20 cellular contexts compared by ENCODE assay signal in genomic region chr6:80170433-80170832, GRCh38.
"Had no signal": no experiment of that assay in that cellular context is flagged by ENCODE, and none has a peak within 500 bp of the region (broad histone marks: within the 10 kb centered on the region; RNA-seq: fewer than 3 reads in every experiment).

No MANE protein-coding gene starts in this region.

- FAIRE-seq: colon had no signal

- ATAC-seq: left lobe of liver; naive thymus-derived CD4-positive, alpha-beta T cell; sciatic nerve; stimulated activated effector memory CD8-positive, alpha-beta T cell treated with anti-CD3 and anti-CD28 coated beads, Interleukin-12 subunit alpha, Interleukin-12 subunit beta, amount 100 ng/mL, for 72 hours had no signal

- DNase-seq: dorsolateral prefrontal cortex; effector CD4-positive, alpha-beta T cell; head of caudate nucleus; kidney; mesenchymal stem cell; midbrain; naive thymus-derived CD4-positive, alpha-beta T cell; stimulated activated CD4-positive, alpha-beta T cell treated with anti-CD3 and anti-CD28 coated beads, Interleukin-2, amount 100 ng/mL, for 24 hours; stimulated activated CD4-positive, alpha-beta T cell treated with anti-CD3 and anti-CD28 coated beads, Interleukin-4, amount 100 ng/mL, for 24 hours; stimulated activated naive CD4-positive, alpha-beta T cell treated with Interleukin-2 at 50 U/mL for 16 hours; stomach; thyroid gland had no signal

- H3K9me3 ChIP-seq: prostate gland, right atrium auricular region, stomach, thyroid gland had no signal

- H3K27ac ChIP-seq: dorsolateral prefrontal cortex, hepatocyte, neural progenitor cell, prostate gland, right atrium auricular region, stomach, thyroid gland had no signal

- H3K36me3 ChIP-seq: prostate gland, right atrium auricular region, thyroid gland had no signal

- H3K79me2 ChIP-seq: hepatocyte had no signal

- H3K27me3 ChIP-seq: dorsolateral prefrontal cortex, hepatocyte, neural progenitor cell, right atrium auricular region, stomach, thyroid gland had no signal

- H2AFZ ChIP-seq: hepatocyte, neural progenitor cell had no signal

- H3K9ac ChIP-seq: neural progenitor cell had no signal

- H3K4me3 ChIP-seq: dorsolateral prefrontal cortex, hepatocyte, neural progenitor cell, prostate gland, right atrium auricular region, stomach, thyroid gland had no signal

- H3K4me1 ChIP-seq: neural progenitor cell, prostate gland, right atrium auricular region, stomach, thyroid gland had no signal

- H3K4me2 ChIP-seq: hepatocyte, neural progenitor cell had no signal
